ENCODE assay signal across 20 cellular contexts in the genomic region with DNA sequence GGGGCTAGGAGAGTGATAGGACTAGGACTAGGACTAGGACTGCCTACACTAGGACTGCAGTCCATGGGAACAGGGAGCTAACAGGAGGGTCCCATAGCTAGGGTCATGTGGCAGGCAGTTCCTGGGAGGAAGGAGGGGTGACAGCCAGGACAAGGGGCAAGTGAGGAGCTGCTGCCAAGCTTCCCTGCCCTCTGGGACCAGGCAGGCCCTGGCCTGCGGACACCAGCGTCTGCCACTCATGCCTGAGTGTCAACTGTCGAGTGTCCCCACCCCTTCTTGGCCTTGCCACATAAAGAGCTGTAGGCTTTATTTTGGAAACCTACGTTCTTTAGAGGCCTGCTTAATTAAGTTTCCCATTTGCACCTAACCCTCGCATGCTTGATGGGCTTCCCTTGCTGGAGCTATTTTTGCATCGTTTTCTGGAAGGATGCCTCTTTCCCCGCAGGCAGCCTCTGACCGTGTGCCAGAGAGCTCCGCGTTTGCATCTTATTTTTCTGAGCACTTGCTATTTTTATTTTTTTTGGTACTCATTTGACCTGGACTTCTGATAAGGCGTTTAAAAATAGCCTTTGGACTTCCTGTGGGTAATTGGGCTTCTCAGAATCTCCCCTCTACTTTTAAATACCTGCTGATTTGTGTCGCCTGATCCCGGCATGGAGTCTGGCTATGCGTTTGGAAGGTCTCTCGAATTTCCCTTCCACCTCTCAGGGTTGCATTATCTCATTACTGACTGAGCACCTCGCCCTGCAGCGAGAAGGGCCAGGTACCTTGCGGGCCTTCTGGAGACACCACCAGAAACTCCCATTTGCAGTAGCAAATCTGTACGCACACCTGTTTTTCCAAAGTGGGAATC.
DNase-seq lines count a peak whose midpoint lies in the region; ATAC-seq, FAIRE-seq and TF ChIP-seq lines count a peak whose summit lies in the region.
"Had no signal": no experiment of that assay in that cellular context is flagged by ENCODE, and none has a peak within 500 bp of the region (broad histone marks: within the 10 kb centered on the region; RNA-seq: fewer than 3 reads in every experiment).

No MANE protein-coding gene starts in this region.

- POLR2A ChIA-PET in SK-N-SH (lab: Yijun Ruan, JAX) = no interaction called here
- POLR2A ChIA-PET in activated CD4-positive, alpha-beta T cell treated with anti-CD3 and anti-CD28 coated beads, Interleukin-2, amount 10 ng/mL, durations not matched to agents 7 days and 5 days (lab: Charles Lee) = interaction anchor here (0.6 kb wide), 1 partner anchor 11 kb away, joined by 3 read pairs; no protein-coding TSS in a partner anchor

- H3K27ac Mint-ChIP-seq in type B pancreatic cell = no peak overlapping the region
- H3K27ac Mint-ChIP-seq in activated CD4-positive, alpha-beta T cell treated with anti-CD3 and anti-CD28 coated beads, Interleukin-2, amount 10 ng/mL, durations not matched to agents 7 days and 5 days = no peak overlapping the region
- H3K27ac Mint-ChIP-seq: immature natural killer cell had no signal

- H3K4me1 ChIP-seq in SK-N-SH (ENCODE audit: control insufficient read depth in 1 of 2, insufficient read depth in 2 of 2, low read depth in 1 of 2, low read length in 1 of 2) (peaks cover 0 to 43% of the 10 kb centered on the region in 2 experiments; a peak in 1 of 4 replicates), kidney (ENCODE audit: control insufficient read depth in 1 of 2, insufficient read depth in 1 of 2, low read depth in 1 of 2, low read length in 2 of 2) (peaks cover 16 to 19% of the 10 kb centered on the region in 2 donors)
- H3K4me1 ChIP-seq: A549 had no signal

- H3K27me3 ChIP-seq in SK-N-SH (ENCODE audit: insufficient read depth) = no peaks in the 10 kb centered on the region
- H3K27me3 ChIP-seq: adrenal gland, tibial nerve had no signal

- no peak overlapping the region for H2AFZ ChIP-seq in SK-N-SH (ENCODE audit: low read depth)

- no peak for TF ChIP-seq CTCF in SK-N-SH (IDR thresholded peaks at IDR 0.05)
- no peak for TF ChIP-seq CTCF in astrocyte of the cerebellum (IDR thresholded peaks at IDR 0.05; ENCODE audit: low read depth, low read length, missing control alignments)
- TF ChIP-seq CTCF in kidney (IDR thresholded peaks at IDR 0.05; ENCODE audit: borderline replicate concordance, extremely low read depth, insufficient read depth) = no peak
- TF ChIP-seq CTCF in type B pancreatic cell (conservative IDR thresholded peaks at IDR 0.05) = no peak

- H4K20me1 ChIP-seq in SK-N-SH (ENCODE audit: insufficient read depth) = peaks cover 42% of the 10 kb centered on the region

- H3K79me2 ChIP-seq in SK-N-SH (ENCODE audit: insufficient read depth) = peaks cover 24% of the 10 kb centered on the region; the same call in 1 of the 2 replicates

- H3K4me2 ChIP-seq in SK-N-SH = no peak overlapping the region
- H3K4me2 ChIP-seq: A549 had no signal

- no peak; the same call in 2 of the 3 replicates for ATAC-seq in SK-N-SH treated with all-trans-retinoic acid at 6 μM for 48 hours
- ATAC-seq in HG03565 (IDR thresholded peaks at IDR 0.05; ENCODE audit: unreplicated experiment) = no peak
- no peak for ATAC-seq in GM19035 (IDR thresholded peaks at IDR 0.05; ENCODE audit: unreplicated experiment)
- ATAC-seq: A549 had no signal

- no peak overlapping the region; a peak in 1 of 4 replicates for H3K27ac ChIP-seq in SK-N-SH (ENCODE audit: low read depth in 2 of 2, low read length in 1 of 2)
- H3K27ac ChIP-seq in kidney (ENCODE audit: low read depth in 2 of 2, low read length in 2 of 2) = peak overlapping the region; percentile 11 to 15
- H3K27ac ChIP-seq: A549, tibial nerve had no signal

- H3K9ac ChIP-seq in SK-N-SH = no peak overlapping the region
- H3K9ac ChIP-seq in kidney (ENCODE audit: low read length in 2 of 2) = no peak overlapping the region

- H3K9me2 ChIP-seq in SK-N-SH = no peaks in the 10 kb centered on the region

- no peak for TF ChIP-seq EP300 in SK-N-SH (IDR thresholded peaks at IDR 0.05; ENCODE audit: borderline replicate concordance in 1 of 2, low read depth in 1 of 2, low read length in 1 of 2)

- no peaks in the 10 kb centered on the region for H3K36me3 ChIP-seq in SK-N-SH (replicated peaks in 1 of 2; ENCODE audit: control insufficient read depth in 1 of 2, insufficient read depth in 2 of 2, low read length in 1 of 2)
- H3K36me3 ChIP-seq in kidney (ENCODE audit: control insufficient read depth in 1 of 2, insufficient read depth in 2 of 2, low read length in 2 of 2) = no peaks in the 10 kb centered on the region
- H3K36me3 ChIP-seq: adrenal gland, tibial nerve had no signal

- H3K9me3 ChIP-seq in SK-N-SH = no peaks in the 10 kb centered on the region
- no peaks in the 10 kb centered on the region for H3K9me3 ChIP-seq in kidney (ENCODE audit: control insufficient read depth in 1 of 2, low read length in 2 of 2)
- H3K9me3 ChIP-seq: A549, adrenal gland, tibial nerve had no signal

- in situ Hi-C loops in astrocyte of the cerebellum (cut with HindIII; ENCODE audit: low sequenced_read_pairs) = no loop called here

- H3K4me3 ChIP-seq in SK-N-SH (ENCODE audit: low read depth in 2 of 2, low read length in 1 of 2) = no peak overlapping the region
- no peak overlapping the region for H3K4me3 ChIP-seq in astrocyte of the cerebellum (ENCODE audit: low read depth, low read length)
- no peak overlapping the region for H3K4me3 ChIP-seq in kidney (ENCODE audit: low read length in 2 of 2)
- H3K4me3 ChIP-seq: A549, adrenal gland, tibial nerve had no signal

- no peaks in the 10 kb centered on the region for H3F3A ChIP-seq in SK-N-SH (replicated peaks; ENCODE audit: insufficient read depth)

- peaks cover 3% of the 10 kb centered on the region for H3K27me3 Mint-ChIP-seq in type B pancreatic cell
- peaks cover 17% of the 10 kb centered on the region for H3K27me3 Mint-ChIP-seq in activated CD4-positive, alpha-beta T cell treated with anti-CD3 and anti-CD28 coated beads, Interleukin-2, amount 10 ng/mL, durations not matched to agents 7 days and 5 days

- H3K9me3 Mint-ChIP-seq in type B pancreatic cell = no peaks in the 10 kb centered on the region
- no peaks in the 10 kb centered on the region for H3K9me3 Mint-ChIP-seq in activated CD4-positive, alpha-beta T cell treated with anti-CD3 and anti-CD28 coated beads, Interleukin-2, amount 10 ng/mL, durations not matched to agents 7 days and 5 days
- H3K9me3 Mint-ChIP-seq: CD8-positive, alpha-beta memory T cell; immature natural killer cell had no signal

- WGBS in SK-N-SH (ENCODE audit: low lambda C conversion rate) = 86% methylated on average over 17 of the region's 19 CpGs

- H3K4me1 Mint-ChIP-seq in type B pancreatic cell (ENCODE audit: unreplicated experiment) = peaks cover 31% of the 10 kb centered on the region
- H3K4me1 Mint-ChIP-seq in activated CD4-positive, alpha-beta T cell treated with anti-CD3 and anti-CD28 coated beads, Interleukin-2, amount 10 ng/mL, durations not matched to agents 7 days and 5 days = no peaks in the 10 kb centered on the region
- H3K4me1 Mint-ChIP-seq: immature natural killer cell had no signal

- TF ChIP-seq RAD21 in SK-N-SH (IDR thresholded peaks at IDR 0.05; ENCODE audit: low read length) = no peak

- no peak for FAIRE-seq in kidney (lab: Jason Lieb, UNC)
- FAIRE-seq: A549, small intestine had no signal

- H3K36me3 Mint-ChIP-seq in type B pancreatic cell = no peaks in the 10 kb centered on the region
- H3K36me3 Mint-ChIP-seq in activated CD4-positive, alpha-beta T cell treated with anti-CD3 and anti-CD28 coated beads, Interleukin-2, amount 10 ng/mL, durations not matched to agents 7 days and 5 days (ENCODE audit: low read depth) = no peaks in the 10 kb centered on the region
- H3K36me3 Mint-ChIP-seq: CD8-positive, alpha-beta memory T cell; immature natural killer cell had no signal

- peak; percentile 38 for DNase-seq in SK-N-SH
- peak; percentile 46 for DNase-seq in astrocyte of the cerebellum (ENCODE audit: low read depth)
- no peak for DNase-seq in kidney
- peak; percentile 34 for DNase-seq in type B pancreatic cell (ENCODE audit: extremely low spot score, unreplicated experiment)
- DNase-seq in activated CD4-positive, alpha-beta T cell treated with anti-CD3 and anti-CD28 coated beads, Interleukin-2, amount 10 ng/mL, durations not matched to agents 7 days and 5 days = no peak
- DNase-seq: activated CD4-positive, alpha-beta T cell treated with anti-CD3 and anti-CD28 coated beads, Interleukin-2, amount 50 U/mL, for 48 hours; CD8-positive, alpha-beta memory T cell; cortex of kidney; HCEC 1CT; immature natural killer cell; NCI-H1048; NCI-H2227 treated with DMSO at 0.1 percent for 48 hours; nucleus accumbens; small intestine had no signal

- CTCF ChIA-PET in SK-N-SH (lab: Yijun Ruan, JAX) = interaction anchor here (1.0 to 1.7 kb wide), 2 partner anchors 19 to 67 kb away, joined by 3 to 4 read pairs; a partner anchor contains a TSS
- CTCF ChIA-PET in activated CD4-positive, alpha-beta T cell treated with anti-CD3 and anti-CD28 coated beads, Interleukin-2, amount 10 ng/mL, durations not matched to agents 7 days and 5 days (lab: Charles Lee) = interaction anchor here (0.5 to 1.5 kb wide), 7 partner anchors 9 to 120 kb away, joined by 3 to 4 read pairs (median 3); no protein-coding TSS in a partner anchor

- H3K4me3 Mint-ChIP-seq in type B pancreatic cell = no peak overlapping the region
- H3K4me3 Mint-ChIP-seq in activated CD4-positive, alpha-beta T cell treated with anti-CD3 and anti-CD28 coated beads, Interleukin-2, amount 10 ng/mL, durations not matched to agents 7 days and 5 days = no peak overlapping the region
- H3K4me3 Mint-ChIP-seq: CD8-positive, alpha-beta memory T cell; immature natural killer cell had no signal

- intact Hi-C loops in kidney (cut with DNase I) = no loop called here

TF ChIP-seq in SK-N-SH treated with all-trans-retinoic acid at 6 μM for 48 hours, 23 proteins besides CTCF, POLR2A, EP300 and RAD21 (continues in another document):
- TF ChIP-seq ZC3H10 (CRISPR knock-in tag; IDR thresholded peaks at IDR 0.05) = no peak
- TF ChIP-seq PPARA (CRISPR knock-in tag; IDR thresholded peaks at IDR 0.05; ENCODE audit: borderline replicate concordance) = no peak
- TF ChIP-seq CSDC2 (CRISPR knock-in tag; IDR thresholded peaks at IDR 0.05) = no peak
- no peak for TF ChIP-seq SNAI2 (CRISPR knock-in tag; IDR thresholded peaks at IDR 0.05)
- no peak for TF ChIP-seq BACH2 (CRISPR knock-in tag; IDR thresholded peaks at IDR 0.05; ENCODE audit: borderline replicate concordance)

Comparison
In these comparisons a context has a peak if more than half of its experiments do, and no peak if none do; other contexts are left out.
1. DNase-seq: peak in SK-N-SH (single experiment), astrocyte of the cerebellum (single experiment) and type B pancreatic cell (single experiment); none in kidney (single experiment) and activated CD4-positive, alpha-beta T cell treated with anti-CD3 and anti-CD28 coated beads, Interleukin-2, amount 10 ng/mL, durations not matched to agents 7 days and 5 days (single experiment).
2. H3K27ac ChIP-seq: peak in kidney (2 of 2); none in SK-N-SH (0 of 2).